Comparison of ENCODE assay signal across 24 cellular contexts in the genomic region with DNA sequence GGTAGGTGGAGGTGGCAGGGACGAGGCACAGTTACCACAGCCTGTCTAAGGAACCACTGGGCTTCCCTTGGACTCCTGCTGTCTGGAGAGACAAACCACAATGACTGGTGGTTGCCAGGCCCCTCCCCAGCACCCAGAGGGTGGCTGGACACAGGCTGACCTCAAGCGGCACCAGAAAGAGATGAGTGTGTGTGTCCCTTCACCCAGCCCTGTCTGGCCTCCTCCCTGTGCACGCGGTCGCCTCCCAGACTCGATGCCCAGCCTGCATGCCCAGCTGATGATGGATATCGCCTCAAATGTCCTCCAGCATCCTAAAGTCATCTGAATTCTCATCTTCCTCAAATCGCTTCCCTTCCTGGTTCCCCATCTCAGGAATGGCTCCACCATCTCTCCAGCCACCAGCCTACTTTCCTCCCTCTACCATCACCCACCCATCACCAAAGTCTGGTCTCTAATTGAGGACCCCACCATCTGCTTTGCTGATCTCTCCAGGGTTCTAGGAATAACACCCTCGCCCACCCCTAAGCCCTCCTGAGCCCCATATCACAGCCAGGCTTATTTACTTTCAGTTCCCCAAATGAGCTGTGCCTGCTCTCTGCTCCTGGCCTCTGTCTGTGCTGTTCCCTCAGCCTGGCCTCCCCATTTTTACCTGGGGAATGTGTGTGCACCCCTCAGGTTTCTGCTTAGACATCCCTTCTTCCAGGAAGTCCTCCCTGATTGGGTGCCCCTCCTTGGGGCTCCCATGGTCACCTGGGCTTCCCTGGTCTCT. TPM values are rescaled to one million over a fixed set of nuclear protein-coding genes. Genes with fewer than 3 reads are reported as not detected.
DNase-seq lines count a peak whose midpoint lies in the region; ATAC-seq and TF ChIP-seq lines count a peak whose summit lies in the region.
"Had no signal": no experiment of that assay in that cellular context is flagged by ENCODE, and none has a peak within 500 bp of the region (broad histone marks: within the 10 kb centered on the region; RNA-seq: fewer than 3 reads in every experiment).

No MANE protein-coding gene starts in this region.

- H3K27me3 ChIP-seq in OCI-LY3 (ENCODE audit: low read depth, low read length) = peaks cover 3% of the 10 kb centered on the region; the same call in 1 of the 2 replicates

- no peak overlapping the region for H3K27ac ChIP-seq in OCI-LY3 (ENCODE audit: low read length)
- H3K27ac ChIP-seq: prostate gland had no signal

- no peaks in the 10 kb centered on the region for H3K4me1 Mint-ChIP-seq in stimulated activated memory B cell treated with anti-CD40 and anti-IgM and Interleukin-4, amounts not matched to agents 10 μg/mL and 1 μg/mL and 100 μg/mL, for 72 hours

- no peaks in the 10 kb centered on the region for H3K9me3 Mint-ChIP-seq in stimulated activated memory B cell treated with anti-CD40 and anti-IgM and Interleukin-4, amounts not matched to agents 10 μg/mL and 1 μg/mL and 100 μg/mL, for 72 hours
- H3K9me3 Mint-ChIP-seq: HFFc6, natural killer cell had no signal

- no peak for TF ChIP-seq CTCF in OCI-LY3 (IDR thresholded peaks at IDR 0.05; ENCODE audit: low read depth, low read length)

- no peak for ATAC-seq in Right ventricle myocardium inferior
- ATAC-seq in Right ventricle myocardium superior (ENCODE audit: poor library complexity) = no peak
- peak; percentile 58 for ATAC-seq in stimulated activated memory B cell treated with anti-CD40 and anti-IgM and Interleukin-4, amounts not matched to agents 10 μg/mL and 1 μg/mL and 100 μg/mL, for 72 hours
- no peak for ATAC-seq in GM19035 (IDR thresholded peaks at IDR 0.05; ENCODE audit: unreplicated experiment)
- no peak for ATAC-seq in HG03469 (IDR thresholded peaks at IDR 0.05; ENCODE audit: unreplicated experiment)
- ATAC-seq: natural killer cell had no signal

- no peaks in the 10 kb centered on the region for H3K36me3 Mint-ChIP-seq in stimulated activated memory B cell treated with anti-CD40 and anti-IgM and Interleukin-4, amounts not matched to agents 10 μg/mL and 1 μg/mL and 100 μg/mL, for 72 hours
- H3K36me3 Mint-ChIP-seq: natural killer cell had no signal

- DNase-seq in Right ventricle myocardium inferior (ENCODE audit: missing footprints) (peak; percentile 25), Right ventricle myocardium superior (no peak), kidney tubule cell (ENCODE audit: low spot score) (peak; percentile 72), NCI-H187 (lab: John Stamatoyannopoulos, UW) (no peak)
- DNase-seq: 8988T; activated CD4-positive, alpha-beta T cell treated with anti-CD3 and anti-CD28 coated beads, Interleukin-2, amount 50 U/mL, for 1 hour; activated CD8-positive, alpha-beta memory T cell treated with anti-CD3 and anti-CD28 coated beads, Interleukin-2, amount 50 U/mL, for 4 hours; activated effector memory CD4-positive, alpha-beta T cell treated with anti-CD3 and anti-CD28 coated beads, Interleukin-2, amount 50 U/mL, for 16 hours; cortex of kidney; DMS153; HFFc6; natural killer cell; NCI-H1436 treated with DMSO at 0.1 percent for 48 hours; NCI-H82; stimulated activated CD4-positive, alpha-beta T cell treated with anti-CD3 and anti-CD28 coated beads, Interleukin-4, amount 100 ng/mL, for 24 hours; T-helper 1 cell had no signal

- H3K9me3 ChIP-seq in OCI-LY3 (ENCODE audit: insufficient read depth, low read length) = no peaks in the 10 kb centered on the region
- H3K9me3 ChIP-seq: prostate gland had no signal

- no peak overlapping the region for H3K9ac ChIP-seq in OCI-LY3 (ENCODE audit: low read length)

- no peak overlapping the region for H3K27ac Mint-ChIP-seq in stimulated activated memory B cell treated with anti-CD40 and anti-IgM and Interleukin-4, amounts not matched to agents 10 μg/mL and 1 μg/mL and 100 μg/mL, for 72 hours
- H3K27ac Mint-ChIP-seq: HFFc6, natural killer cell had no signal

- no peaks in the 10 kb centered on the region for H3K36me3 ChIP-seq in OCI-LY3 (replicated peaks; ENCODE audit: low read depth, low read length)
- H3K36me3 ChIP-seq: prostate gland had no signal

- peaks cover 38% of the 10 kb centered on the region for H3K27me3 Mint-ChIP-seq in stimulated activated memory B cell treated with anti-CD40 and anti-IgM and Interleukin-4, amounts not matched to agents 10 μg/mL and 1 μg/mL and 100 μg/mL, for 72 hours

- H3K4me1 ChIP-seq in OCI-LY3 (ENCODE audit: low read length) = peaks cover 26% of the 10 kb centered on the region
- H3K4me1 ChIP-seq: prostate gland had no signal

- no peak overlapping the region for H3K4me3 ChIP-seq in OCI-LY3 (ENCODE audit: low read length)
- H3K4me3 ChIP-seq: lung, prostate gland, smooth muscle cell had no signal

- no peaks in the 10 kb centered on the region for H4K20me1 ChIP-seq in OCI-LY3 (ENCODE audit: insufficient read depth, low read length)

- intact Hi-C loops in Right ventricle myocardium inferior (cut with DNase I) = loop anchor here (5.0 kb wide), 1 partner anchor 45 kb away; no protein-coding TSS in a partner anchor
- intact Hi-C loops in Right ventricle myocardium superior (cut with DNase I) = loop anchor here (10.0 kb wide), 2 partner anchors 53 to 143 kb away; no protein-coding TSS in a partner anchor

- H3K4me3 Mint-ChIP-seq in stimulated activated memory B cell treated with anti-CD40 and anti-IgM and Interleukin-4, amounts not matched to agents 10 μg/mL and 1 μg/mL and 100 μg/mL, for 72 hours = no peak overlapping the region
- H3K4me3 Mint-ChIP-seq: HFFc6, natural killer cell had no signal

- H3K4me2 ChIP-seq in OCI-LY3 (ENCODE audit: low read length) = peak overlapping the region; percentile 29
- H3K4me2 ChIP-seq: smooth muscle cell had no signal

- H3K79me2 ChIP-seq in OCI-LY3 (ENCODE audit: low read length) = no peaks in the 10 kb centered on the region

- no peak overlapping the region for H2AFZ ChIP-seq in OCI-LY3 (ENCODE audit: low read depth, low read length)

RNA-seq across cellular contexts. Expression of a gene that starts 52.5 kb away (rescaled TPM):
- total RNA-seq in Right ventricle myocardium inferior (27.9 TPM), Right ventricle myocardium superior (31.3 TPM)
- total RNA-seq: HFFc6, LHCN-M2 had no signal

Comparison
In these comparisons a context has a peak if more than half of its experiments do, and no peak if none do; other contexts are left out.
1. DNase-seq: peak in Right ventricle myocardium inferior (single experiment) and kidney tubule cell (single experiment); none in Right ventricle myocardium superior (single experiment) and NCI-H187 (0 of 2).